24 cellular contexts compared by ENCODE assay signal in the genomic region with DNA sequence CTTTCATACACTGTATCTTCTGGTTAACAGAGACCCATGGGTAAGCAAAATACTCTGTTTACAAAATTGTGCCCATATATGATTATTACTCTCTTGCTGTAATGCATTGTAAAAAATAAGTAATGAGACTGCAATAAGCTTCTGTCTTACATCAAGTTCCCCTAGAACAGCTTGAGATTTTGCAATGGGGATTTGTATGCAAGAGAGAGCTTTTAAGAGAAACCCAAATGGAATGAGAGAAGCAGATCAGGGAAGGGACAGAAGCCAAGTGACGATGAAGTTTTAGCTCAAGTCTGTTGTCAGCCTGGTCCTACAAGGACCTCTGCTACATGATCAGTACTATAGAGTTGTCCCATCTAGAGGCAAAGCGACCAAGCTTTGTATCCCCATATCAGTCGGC.
"Had no signal": no experiment of that assay in that cellular context is flagged by ENCODE, and none has a peak within 500 bp of the region (broad histone marks: within the 10 kb centered on the region; RNA-seq: fewer than 3 reads in every experiment).

No MANE protein-coding gene starts in this region.

- H3K36me3 Mint-ChIP-seq: activated naive CD4-positive, alpha-beta T cell treated with anti-CD3 and anti-CD28 coated beads, Interleukin-2, amount 50 U/mL, for 72 hours; brain had no signal

- H3K4me1 Mint-ChIP-seq: activated CD4-positive, alpha-beta T cell treated with anti-CD3 and anti-CD28 coated beads, Interleukin-2, amount 10 ng/mL, durations not matched to agents 24 days and 14 days had no signal

- H3K36me3 ChIP-seq: SJCRH30 had no signal

- H3K9me3 ChIP-seq: SJCRH30 had no signal

- H3K27me3 Mint-ChIP-seq: activated CD4-positive, alpha-beta T cell treated with anti-CD3 and anti-CD28 coated beads, Interleukin-2, amount 10 ng/mL, durations not matched to agents 24 days and 14 days; activated T-cell treated with anti-CD3 and anti-CD28 coated beads, Interleukin-2, amount 50 U/mL, for 24 hours; brain had no signal

- H3K4me3 ChIP-seq: SJCRH30, SK-N-MC had no signal

- ATAC-seq: activated CD8-positive, alpha-beta T cell treated with anti-CD3 and anti-CD28 coated beads, Interleukin-2, amount 10 ng/mL, durations not matched to agents 7 days and 5 days; activated naive CD4-positive, alpha-beta T cell treated with anti-CD3 and anti-CD28 coated beads, Interleukin-2, amount 50 U/mL, for 72 hours; Panc1 had no signal

- H3K27me3 ChIP-seq: SJCRH30 had no signal

- H3K4me3 Mint-ChIP-seq: activated CD4-positive, alpha-beta T cell treated with anti-CD3 and anti-CD28 coated beads, Interleukin-2, amount 10 ng/mL, durations not matched to agents 24 days and 14 days; activated CD8-positive, alpha-beta T cell treated with anti-CD3 and anti-CD28 coated beads, Interleukin-2, amount 10 ng/mL, durations not matched to agents 7 days and 5 days; activated naive CD4-positive, alpha-beta T cell treated with anti-CD3 and anti-CD28 coated beads for 36 hours; activated T-cell treated with anti-CD3 and anti-CD28 coated beads, Interleukin-2, amount 50 U/mL, for 24 hours had no signal

- H3K4me1 ChIP-seq: SJCRH30 had no signal

- H3K27ac ChIP-seq: SJCRH30, SK-N-MC had no signal

- H3K27ac Mint-ChIP-seq: activated CD4-positive, alpha-beta T cell treated with anti-CD3 and anti-CD28 coated beads, Interleukin-2, amount 10 ng/mL, durations not matched to agents 24 days and 14 days; activated CD8-positive, alpha-beta T cell treated with anti-CD3 and anti-CD28 coated beads, Interleukin-2, amount 10 ng/mL, durations not matched to agents 7 days and 5 days; activated naive CD4-positive, alpha-beta T cell treated with anti-CD3 and anti-CD28 coated beads for 36 hours; activated naive CD4-positive, alpha-beta T cell treated with anti-CD3 and anti-CD28 coated beads, Interleukin-2, amount 50 U/mL, for 72 hours; activated T-cell treated with anti-CD3 and anti-CD28 coated beads, Interleukin-2, amount 50 U/mL, for 24 hours; activated T-helper 2 cell treated with anti-CD3 and anti-CD28 coated beads, Interferon-gamma antibody, Interleukin-2, Interleukin-4, amounts not matched to agents 10 μg/mL and 5 μg/mL and 100 μg/mL, durations not matched to agents 14 hours and 24 hours and 36 hours had no signal

- H3K9me3 Mint-ChIP-seq: activated CD4-positive, alpha-beta T cell treated with anti-CD3 and anti-CD28 coated beads, Interleukin-2, amount 10 ng/mL, durations not matched to agents 24 days and 14 days; activated naive CD4-positive, alpha-beta T cell treated with anti-CD3 and anti-CD28 coated beads for 36 hours; activated T-cell treated with anti-CD3 and anti-CD28 coated beads, Interleukin-2, amount 50 U/mL, for 24 hours; activated T-helper 2 cell treated with anti-CD3 and anti-CD28 coated beads, Interferon-gamma antibody, Interleukin-2, Interleukin-4, amounts not matched to agents 10 μg/mL and 5 μg/mL and 100 μg/mL, durations not matched to agents 14 hours and 24 hours and 36 hours; brain had no signal

- DNase-seq: activated CD4-positive, alpha-beta T cell treated with anti-CD3 and anti-CD28 coated beads, Interleukin-2, amount 10 ng/mL, durations not matched to agents 24 days and 14 days; activated CD4-positive, alpha-beta T cell treated with anti-CD3 and anti-CD28 coated beads, Interleukin-2, amount 50 U/mL, for 4 hours; activated CD8-positive, alpha-beta T cell treated with anti-CD3 and anti-CD28 coated beads, Interleukin-2, amount 10 ng/mL, durations not matched to agents 7 days and 5 days; activated gamma-delta T cell treated with Interleukin-2 at 50 U/mL for 16 hours; activated naive CD4-positive, alpha-beta T cell treated with anti-CD3 and anti-CD28 coated beads for 36 hours; activated T-cell treated with anti-CD3 and anti-CD28 coated beads, Interleukin-2, amount 50 U/mL, for 24 hours; anterior cingulate cortex; caudate nucleus; cerebellar nuclear complex; NCI-H1092 treated with DMSO at 0.1 percent for 48 hours; NCI-H1417 treated with DMSO at 0.1 percent for 48 hours; NCI-H187 treated with DMSO at 0.1 percent for 48 hours; NCI-H2081; NCI-H226; NCI-H446 treated with DMSO at 0.1 percent for 48 hours; NCI-H524; NCI-H69; SHP77; SJCRH30 had no signal
